ENCODE assay signal across 24 cellular contexts in genomic region chr5:6861667-6862066, GRCh38.
"Had no signal": no experiment of that assay in that cellular context is flagged by ENCODE, and none has a peak within 500 bp of the region (broad histone marks: within the 10 kb centered on the region; RNA-seq: fewer than 3 reads in every experiment).

No MANE protein-coding gene starts in this region.

- H3K4me2 ChIP-seq: hepatocyte had no signal

- H2AFZ ChIP-seq: hepatocyte had no signal

- FAIRE-seq: kidney had no signal

- H3K4me3 ChIP-seq: esophagus muscularis mucosa, hepatocyte, left ventricle myocardium inferior, lung, psoas muscle, skin epidermis, testis, tibial nerve had no signal

- H3K27me3 Mint-ChIP-seq: dendritic cell treated with granulocyte-macrophage colony-stimulating factor and Interleukin-4, amounts not matched to agents 40 ng/mL and 50 ng/mL, for 4 days; stimulated activated naive CD8-positive, alpha-beta T cell treated with anti-CD3 and anti-CD28 coated beads, Interleukin-15, amount 100 ng/mL, for 72 hours had no signal

- H3K4me1 Mint-ChIP-seq: stimulated activated naive B cell treated with anti-CD40 and anti-IgM and Interleukin-4, amounts not matched to agents 10 μg/mL and 1 μg/mL and 100 μg/mL, for 72 hours; stimulated activated naive CD8-positive, alpha-beta T cell treated with anti-CD3 and anti-CD28 coated beads, Interleukin-15, amount 100 ng/mL, for 72 hours had no signal

- H3K4me1 ChIP-seq: esophagus muscularis mucosa, foreskin keratinocyte, left ventricle myocardium inferior, testis, tibial nerve had no signal

- H3K36me3 ChIP-seq: esophagus muscularis mucosa, left ventricle myocardium inferior, tibial nerve had no signal

- H3K27ac Mint-ChIP-seq: dendritic cell treated with granulocyte-macrophage colony-stimulating factor and Interleukin-4, amounts not matched to agents 40 ng/mL and 50 ng/mL, for 4 days; effector memory CD8-positive, alpha-beta T cell; naive thymus-derived CD4-positive, alpha-beta T cell; nephron progenitor cell; stimulated activated naive B cell treated with anti-CD40 and anti-IgM and Interleukin-4, amounts not matched to agents 10 μg/mL and 1 μg/mL and 100 μg/mL, for 72 hours; stimulated activated naive CD8-positive, alpha-beta T cell treated with anti-CD3 and anti-CD28 coated beads, Interleukin-15, amount 100 ng/mL, for 72 hours had no signal

- ATAC-seq: effector memory CD8-positive, alpha-beta T cell; foreskin keratinocyte; left cardiac atrium; naive thymus-derived CD4-positive, alpha-beta T cell; psoas muscle; sciatic nerve; stimulated activated naive B cell treated with anti-CD40 and anti-IgM and Interleukin-4, amounts not matched to agents 10 μg/mL and 1 μg/mL and 100 μg/mL, for 72 hours; stimulated activated naive CD8-positive, alpha-beta T cell treated with anti-CD3 and anti-CD28 coated beads, Interleukin-15, amount 100 ng/mL, for 72 hours had no signal

- H3K79me2 ChIP-seq: hepatocyte had no signal

- DNase-seq: effector memory CD8-positive, alpha-beta T cell; foreskin keratinocyte; head of caudate nucleus; kidney; left cardiac atrium; left ventricle myocardium inferior; mesendoderm; naive thymus-derived CD4-positive, alpha-beta T cell; nephron progenitor cell; retina; stimulated activated CD4-positive, alpha-beta T cell treated with anti-CD3 and anti-CD28 coated beads, Interleukin-2, amount 100 ng/mL, for 24 hours; stimulated activated CD4-positive, alpha-beta T cell treated with anti-CD3 and anti-CD28 coated beads, Interleukin-4, amount 100 ng/mL, for 4 hours; stimulated activated naive B cell treated with anti-CD40 and anti-IgM and Interleukin-4, amounts not matched to agents 10 μg/mL and 1 μg/mL and 100 μg/mL, for 72 hours; stimulated activated naive CD8-positive, alpha-beta T cell treated with anti-CD3 and anti-CD28 coated beads, Interleukin-15, amount 100 ng/mL, for 72 hours; testis had no signal

- H3K36me3 Mint-ChIP-seq: stimulated activated naive B cell treated with anti-CD40 and anti-IgM and Interleukin-4, amounts not matched to agents 10 μg/mL and 1 μg/mL and 100 μg/mL, for 72 hours had no signal

- H3K4me3 Mint-ChIP-seq: dendritic cell treated with granulocyte-macrophage colony-stimulating factor and Interleukin-4, amounts not matched to agents 40 ng/mL and 50 ng/mL, for 4 days; effector memory CD8-positive, alpha-beta T cell; naive thymus-derived CD4-positive, alpha-beta T cell; nephron progenitor cell; stimulated activated naive B cell treated with anti-CD40 and anti-IgM and Interleukin-4, amounts not matched to agents 10 μg/mL and 1 μg/mL and 100 μg/mL, for 72 hours; stimulated activated naive CD8-positive, alpha-beta T cell treated with anti-CD3 and anti-CD28 coated beads, Interleukin-15, amount 100 ng/mL, for 72 hours had no signal

- H3K27ac ChIP-seq: epithelial cell of prostate, esophagus muscularis mucosa, foreskin keratinocyte, hepatocyte, left ventricle myocardium inferior, psoas muscle, skin epidermis, testis, tibial nerve had no signal

- H3K9me3 ChIP-seq: psoas muscle, testis had no signal

- H3K27me3 ChIP-seq: esophagus muscularis mucosa, foreskin keratinocyte, hepatocyte, testis, tibial nerve had no signal
